ENCODE assay signal across 14 cellular contexts in the genomic region with DNA sequence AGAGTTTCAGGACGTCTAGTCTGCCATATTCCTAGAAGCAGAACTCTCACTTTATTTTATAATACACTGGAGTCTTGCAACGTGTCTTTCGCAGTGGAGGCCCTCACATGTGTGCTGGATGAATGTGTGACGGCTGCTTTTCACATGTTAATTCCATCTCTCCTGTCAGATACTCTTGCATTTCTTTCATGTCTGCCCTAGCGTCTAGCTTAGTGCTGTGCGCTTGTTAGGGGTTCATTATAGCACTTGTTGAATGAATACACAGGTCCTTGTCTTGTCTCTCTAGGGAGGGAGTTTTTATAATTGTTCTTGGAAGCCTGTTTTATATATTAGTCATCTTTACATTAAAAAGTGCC.
DNase-seq lines count a peak whose midpoint lies in the region; ATAC-seq and TF ChIP-seq lines count a peak whose summit lies in the region.
"Had no signal": no experiment of that assay in that cellular context is flagged by ENCODE, and none has a peak within 500 bp of the region (broad histone marks: within the 10 kb centered on the region; RNA-seq: fewer than 3 reads in every experiment).

No MANE protein-coding gene starts in this region.

- peaks cover 48% of the 10 kb centered on the region for H3K4me1 ChIP-seq in CD8-positive, alpha-beta T cell (ENCODE audit: insufficient read depth, low read length)
- H3K4me1 ChIP-seq in endodermal cell (ENCODE audit: control insufficient read depth, insufficient read depth, low read length), result no peaks in the 10 kb centered on the region

- H3K9me3 ChIP-seq in CD8-positive, alpha-beta T cell (ENCODE audit: low read length), result no peaks in the 10 kb centered on the region
- H3K9me3 ChIP-seq in endodermal cell (ENCODE audit: control insufficient read depth, low read length), result no peaks in the 10 kb centered on the region
- H3K9me3 ChIP-seq: SK-N-SH had no signal

- CTCF ChIA-PET in CD8-positive, alpha-beta T cell (lab: Charles Lee), result interaction anchor here (1.3 kb wide), 1 partner anchor 114 kb away, joined by 3 read pairs; no protein-coding TSS in a partner anchor
- CTCF ChIA-PET in activated B cell treated with CpG ODN at 0.5 μM for 24 hours (lab: Charles Lee), result interaction anchor here (1.1 to 3.8 kb wide), 3 partner anchors 55 to 114 kb away, joined by 3 to 18 read pairs (median 17); no protein-coding TSS in a partner anchor

- intact Hi-C loops in CD14-positive monocyte (cut with micrococcal nuclease) (loop anchor here in 1 of 2 donors (5.0 kb wide), 2 partner anchors 36 to 96 kb away; partner anchors contain the start of gene MAP3K8), activated B cell treated with CpG ODN at 0.5 μM for 24 hours (cut with micrococcal nuclease) (loop anchor here (2.0 to 5.0 kb wide), 3 partner anchors 26 to 1229 kb away; no protein-coding TSS in a partner anchor)
- intact Hi-C loops in CD8-positive, alpha-beta T cell (cut with DNase I, micrococcal nuclease), result loop anchor here (2.0 to 5.0 kb wide), 6 partner anchors 26 to 501 kb away; partner anchors contain the start of genes MAP3K8 (in 1 of the 2) and MTPAP (in 1 of the 2)

- H3K9ac ChIP-seq in endodermal cell (ENCODE audit: extremely low read depth, low read length, poor library complexity, severe bottlenecking), result no peak overlapping the region
- H3K9ac ChIP-seq: SK-N-SH had no signal

- H3K36me3 ChIP-seq in CD8-positive, alpha-beta T cell (ENCODE audit: insufficient read depth, low read length), result no peaks in the 10 kb centered on the region
- H3K36me3 ChIP-seq in endodermal cell (ENCODE audit: control insufficient read depth, insufficient read depth, low read length), result no peaks in the 10 kb centered on the region

- TF ChIP-seq POLR2A in GM18505 (IDR thresholded peaks at IDR 0.05; ENCODE audit: borderline replicate concordance, extremely low read depth, insufficient read depth, insufficient read length), result no peak

- DNase-seq in CD14-positive monocyte (ENCODE audit: low spot score), result no peak
- DNase-seq in CD8-positive, alpha-beta T cell, result no peak
- DNase-seq in activated B cell treated with CpG ODN at 0.5 μM for 24 hours, result no peak
- no peak for DNase-seq in naive B cell
- no peak for DNase-seq in endodermal cell
- DNase-seq in superior temporal gyrus (ENCODE audit: extremely low spot score), result no peak
- DNase-seq: activated CD8-positive, alpha-beta memory T cell treated with anti-CD3 and anti-CD28 coated beads, Interleukin-2, amount 50 U/mL, for 4 hours; amniotic stem cell; foreskin melanocyte; GOT3; NCI-H2029; NCI-H524 treated with DMSO at 0.1 percent for 48 hours; SK-N-SH had no signal

- H3K4me3 Mint-ChIP-seq in CD14-positive monocyte (no peak overlapping the region), activated B cell treated with CpG ODN at 0.5 μM for 24 hours (no peak overlapping the region), naive B cell (peak overlapping the region in 4 of 8 donors; percentile 26 to 54 (median 36)), endodermal cell (no peak overlapping the region)
- peak overlapping the region; percentile 32 for H3K4me3 Mint-ChIP-seq in CD8-positive, alpha-beta T cell

- H3K36me3 Mint-ChIP-seq in CD14-positive monocyte, result no peaks in the 10 kb centered on the region
- H3K36me3 Mint-ChIP-seq in CD8-positive, alpha-beta T cell, result peaks cover 2% of the 10 kb centered on the region
- H3K36me3 Mint-ChIP-seq in activated B cell treated with CpG ODN at 0.5 μM for 24 hours (ENCODE audit: low read depth), result peaks cover 4% of the 10 kb centered on the region
- no peaks in the 10 kb centered on the region for H3K36me3 Mint-ChIP-seq in naive B cell
- no peaks in the 10 kb centered on the region for H3K36me3 Mint-ChIP-seq in endodermal cell (ENCODE audit: low read depth)

- H3K4me3 ChIP-seq in CD8-positive, alpha-beta T cell (ENCODE audit: low read depth, low read length), result no peak overlapping the region
- H3K4me3 ChIP-seq in endodermal cell (ENCODE audit: low read length), result no peak overlapping the region

- no peak overlapping the region for H3K27ac ChIP-seq in CD8-positive, alpha-beta T cell (ENCODE audit: low read depth, low read length)
- no peak overlapping the region for H3K27ac ChIP-seq in endodermal cell (ENCODE audit: low read depth, low read length)

- no peaks in the 10 kb centered on the region for H3K27me3 ChIP-seq in CD8-positive, alpha-beta T cell (ENCODE audit: insufficient read depth, low read length)
- no peaks in the 10 kb centered on the region for H3K27me3 ChIP-seq in endodermal cell (ENCODE audit: control insufficient read depth, insufficient read depth, low read length, poor library complexity, severe bottlenecking)

- no peak for ATAC-seq in CD8-positive, alpha-beta T cell
- ATAC-seq in activated B cell treated with CpG ODN at 0.5 μM for 24 hours (ENCODE audit: low read depth), result no peak
- no peak for ATAC-seq in naive B cell (ENCODE audit: low read depth in 2 of 2)
- no peak for ATAC-seq in GM18505 (IDR thresholded peaks at IDR 0.05; ENCODE audit: unreplicated experiment)

- whole genome bisulfite sequencing in endodermal cell (ENCODE audit: insufficient coverage in 1 of 2, insufficient read length in 1 of 2), 2 experiments, result 58 to 71% methylated on average over 2 to 6 of the region's 6 CpGs

- H3K27ac Mint-ChIP-seq in CD14-positive monocyte (peak overlapping the region in 6 of 7 donors; percentile 54 to 98 (median 68)), activated B cell treated with CpG ODN at 0.5 μM for 24 hours (peak overlapping the region; percentile 84), naive B cell (peak overlapping the region; percentile 85 to 100 (median 93)), endodermal cell (no peak overlapping the region)
- peak overlapping the region; percentile 70 for H3K27ac Mint-ChIP-seq in CD8-positive, alpha-beta T cell

- H3K4me1 Mint-ChIP-seq in CD14-positive monocyte, result peaks cover 65% of the 10 kb centered on the region
- peaks cover 67% of the 10 kb centered on the region for H3K4me1 Mint-ChIP-seq in CD8-positive, alpha-beta T cell (ENCODE audit: low read depth)
- H3K4me1 Mint-ChIP-seq in activated B cell treated with CpG ODN at 0.5 μM for 24 hours, result peaks cover 74% of the 10 kb centered on the region
- peaks cover 33 to 76% (median 56%) of the 10 kb centered on the region in 3 donors for H3K4me1 Mint-ChIP-seq in naive B cell
- peaks cover 6% of the 10 kb centered on the region for H3K4me1 Mint-ChIP-seq in endodermal cell

- peaks cover 0 to 2% (median 0%) of the 10 kb centered on the region in 7 donors for H3K9me3 Mint-ChIP-seq in CD14-positive monocyte
- H3K9me3 Mint-ChIP-seq in CD8-positive, alpha-beta T cell, result no peaks in the 10 kb centered on the region
- H3K9me3 Mint-ChIP-seq in activated B cell treated with CpG ODN at 0.5 μM for 24 hours, result no peaks in the 10 kb centered on the region
- H3K9me3 Mint-ChIP-seq in naive B cell, result no peaks in the 10 kb centered on the region
- H3K9me3 Mint-ChIP-seq in endodermal cell, result peaks cover under 1% of the 10 kb centered on the region

- POLR2A ChIA-PET in CD8-positive, alpha-beta T cell (lab: Charles Lee), result interaction anchor here (1.2 to 2.9 kb wide), 4 partner anchors 12 to 107 kb away, joined by 3 to 27 read pairs (median 6); no protein-coding TSS in a partner anchor
- POLR2A ChIA-PET in activated B cell treated with CpG ODN at 0.5 μM for 24 hours (lab: Charles Lee), result interaction anchor here (0.6 to 4.3 kb wide), 9 partner anchors 18 to 113 kb away, joined by 3 to 140 read pairs (median 17); partner anchors contain the start of gene MAP3K8

- H3K27me3 Mint-ChIP-seq in CD14-positive monocyte (ENCODE audit: low read depth in 3 of 3), result peaks cover 0 to 2% (median 0%) of the 10 kb centered on the region in 3 donors
- no peaks in the 10 kb centered on the region for H3K27me3 Mint-ChIP-seq in CD8-positive, alpha-beta T cell (ENCODE audit: low read depth)
- H3K27me3 Mint-ChIP-seq in activated B cell treated with CpG ODN at 0.5 μM for 24 hours, result no peaks in the 10 kb centered on the region
- no peaks in the 10 kb centered on the region for H3K27me3 Mint-ChIP-seq in naive B cell
- H3K27me3 Mint-ChIP-seq in endodermal cell (ENCODE audit: insufficient read depth), result no peaks in the 10 kb centered on the region

- TF ChIP-seq CTCF in CD14-positive monocyte (IDR thresholded peaks at IDR 0.05), result no peak
- no peak for TF ChIP-seq CTCF in CD8-positive, alpha-beta T cell (IDR thresholded peaks at IDR 0.05)
- TF ChIP-seq CTCF in activated B cell treated with CpG ODN at 0.5 μM for 24 hours (IDR thresholded peaks at IDR 0.05), result no peak
- TF ChIP-seq CTCF in endodermal cell (conservative IDR thresholded peaks at IDR 0.05), result no peak
